In the genomic region with DNA sequence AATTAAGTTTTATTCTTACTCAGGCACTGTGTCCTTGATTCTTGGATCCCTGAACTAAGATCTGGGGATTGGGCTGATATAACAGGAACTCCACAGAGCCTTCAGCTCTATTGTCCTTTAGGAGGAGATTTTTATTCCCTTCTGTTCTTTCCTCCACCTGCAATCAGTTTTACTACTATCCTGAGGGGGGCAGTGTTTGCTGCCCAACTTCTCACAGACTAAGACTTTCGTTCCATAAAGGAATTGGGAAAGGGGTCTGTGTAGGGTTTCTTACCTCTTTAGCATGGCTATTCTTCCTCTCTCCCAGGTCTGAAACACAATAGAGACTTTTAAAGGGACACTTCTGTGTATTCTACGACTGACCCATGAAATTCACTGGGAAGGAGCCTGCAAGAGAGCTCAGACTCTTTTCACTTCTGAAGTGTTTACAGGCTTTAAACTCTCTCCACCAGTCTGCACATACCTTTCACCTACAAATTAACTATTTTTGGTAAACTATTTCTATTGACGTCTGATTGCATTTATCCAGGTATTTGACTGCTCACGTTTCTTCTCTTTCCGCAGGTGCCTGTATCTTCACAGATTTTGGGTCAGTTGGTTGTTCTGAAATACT, we compare ENCODE assay signal across 8 cellular contexts.
DNase-seq lines count a peak whose midpoint lies in the region; ATAC-seq and TF ChIP-seq lines count a peak whose summit lies in the region.

No MANE protein-coding gene starts in this region.

- in situ Hi-C loops in astrocyte of the cerebellum (cut with HindIII; ENCODE audit: low sequenced_read_pairs) = no loop called here

- peak; percentile 83 for TF ChIP-seq CTCF in astrocyte of the cerebellum (IDR thresholded peaks at IDR 0.05; ENCODE audit: low read depth, low read length, missing control alignments)

- intact Hi-C loops in posterior cingulate gyrus (cut with DNase I) = no loop called here

- H3K4me3 ChIP-seq in astrocyte of the cerebellum (ENCODE audit: low read depth, low read length) = no peak overlapping the region

- ATAC-seq in GM19455 (IDR thresholded peaks at IDR 0.05; ENCODE audit: unreplicated experiment) (no peak), GM21360 (IDR thresholded peaks at IDR 0.05; ENCODE audit: unreplicated experiment) (no peak)

- peak; percentile 74 for DNase-seq in DMS53 (lab: John Stamatoyannopoulos, UW)
- peak; percentile 12 for DNase-seq in HPDE6-E6E7 (ENCODE audit: extremely low spot score)
- peak; percentile 15 for DNase-seq in astrocyte of the cerebellum (ENCODE audit: low read depth)
- peak; percentile 6 for DNase-seq in medulla oblongata (ENCODE audit: extremely low spot score)
- DNase-seq in posterior cingulate gyrus = no peak
- no peak for DNase-seq in DMS114 treated with DMSO at 0.1 percent for 48 hours (lab: John Stamatoyannopoulos, UW; ENCODE audit: unreplicated experiment)

Comparison
In these comparisons a context has a peak if more than half of its experiments do, and no peak if none do; other contexts are left out.
1. DNase-seq: peak in DMS53 (single experiment), HPDE6-E6E7 (single experiment), astrocyte of the cerebellum (single experiment) and medulla oblongata (single experiment); none in posterior cingulate gyrus (0 of 10) and DMS114 treated with DMSO at 0.1 percent for 48 hours (single experiment).